10 cellular contexts compared by ENCODE assay signal in the genomic region with DNA sequence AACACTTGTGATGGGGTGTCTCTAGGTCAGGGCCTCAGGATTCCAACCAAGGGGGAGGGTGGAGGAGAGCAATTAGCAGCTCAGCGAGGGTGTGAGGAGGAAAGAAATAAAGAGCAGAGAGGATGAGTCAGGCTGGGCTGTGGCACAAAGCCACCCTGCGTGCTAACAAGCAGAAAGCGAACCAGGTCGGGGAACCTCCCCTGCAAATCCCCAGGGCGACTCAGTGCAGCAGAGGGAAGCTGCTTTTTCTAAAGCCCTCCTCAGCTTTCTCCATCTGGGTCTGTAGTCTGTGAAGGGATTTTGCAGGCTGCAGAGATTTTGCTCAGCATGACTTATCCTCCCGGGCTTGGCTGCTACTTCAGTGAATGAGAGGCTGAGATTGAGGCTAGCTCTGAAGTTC. TPM values are rescaled to one million over a fixed set of nuclear protein-coding genes. Genes with fewer than 3 reads are reported as not detected.
A peak's percentile ranks its signal among the peaks of the same experiment; 100 is the strongest.
DNase-seq lines count a peak whose midpoint lies in the region; ATAC-seq and TF ChIP-seq lines count a peak whose summit lies in the region.
"Had no signal": no experiment of that assay in that cellular context is flagged by ENCODE, and none has a peak within 500 bp of the region (broad histone marks: within the 10 kb centered on the region; RNA-seq: fewer than 3 reads in every experiment).

No MANE protein-coding gene starts in this region.

- H3K27ac Mint-ChIP-seq in stimulated activated effector memory CD8-positive, alpha-beta T cell treated with anti-CD3 and anti-CD28 coated beads, Interleukin-12 subunit alpha, Interleukin-12 subunit beta, amount 100 ng/mL, for 72 hours: no peak overlapping the region
- no peak overlapping the region for H3K27ac Mint-ChIP-seq in stimulated activated naive CD8-positive, alpha-beta T cell treated with anti-CD3 and anti-CD28 coated beads, Interleukin-15, amount 100 ng/mL, for 72 hours

- no peaks in the 10 kb centered on the region for H3K36me3 Mint-ChIP-seq in stimulated activated effector memory CD8-positive, alpha-beta T cell treated with anti-CD3 and anti-CD28 coated beads, Interleukin-12 subunit alpha, Interleukin-12 subunit beta, amount 100 ng/mL, for 72 hours

- H3K4me3 Mint-ChIP-seq in stimulated activated effector memory CD8-positive, alpha-beta T cell treated with anti-CD3 and anti-CD28 coated beads, Interleukin-12 subunit alpha, Interleukin-12 subunit beta, amount 100 ng/mL, for 72 hours: no peak overlapping the region
- no peak overlapping the region for H3K4me3 Mint-ChIP-seq in stimulated activated naive CD8-positive, alpha-beta T cell treated with anti-CD3 and anti-CD28 coated beads, Interleukin-15, amount 100 ng/mL, for 72 hours

- peaks cover 50% of the 10 kb centered on the region for H3K27me3 Mint-ChIP-seq in stimulated activated naive CD8-positive, alpha-beta T cell treated with anti-CD3 and anti-CD28 coated beads, Interleukin-15, amount 100 ng/mL, for 72 hours

- no peak for TF ChIP-seq CTCF in fibroblast of the aortic adventitia (IDR thresholded peaks at IDR 0.05; ENCODE audit: insufficient read depth, low read length)

- no peak overlapping the region for H3K4me3 ChIP-seq in fibroblast of the aortic adventitia (ENCODE audit: low read depth, low read length)
- H3K4me3 ChIP-seq: lung had no signal

- H3K9me3 Mint-ChIP-seq in stimulated activated effector memory CD8-positive, alpha-beta T cell treated with anti-CD3 and anti-CD28 coated beads, Interleukin-12 subunit alpha, Interleukin-12 subunit beta, amount 100 ng/mL, for 72 hours: no peaks in the 10 kb centered on the region
- H3K9me3 Mint-ChIP-seq in stimulated activated naive CD8-positive, alpha-beta T cell treated with anti-CD3 and anti-CD28 coated beads, Interleukin-15, amount 100 ng/mL, for 72 hours: no peaks in the 10 kb centered on the region

- ATAC-seq in GM21619 (IDR thresholded peaks at IDR 0.05; ENCODE audit: unreplicated experiment) (peak; percentile 67), GM18517 (IDR thresholded peaks at IDR 0.05; ENCODE audit: unreplicated experiment) (no peak), HG02678 (IDR thresholded peaks at IDR 0.05; ENCODE audit: unreplicated experiment) (no peak)
- ATAC-seq in stimulated activated effector memory CD8-positive, alpha-beta T cell treated with anti-CD3 and anti-CD28 coated beads, Interleukin-12 subunit alpha, Interleukin-12 subunit beta, amount 100 ng/mL, for 72 hours: peak; percentile 36
- ATAC-seq in stimulated activated naive CD8-positive, alpha-beta T cell treated with anti-CD3 and anti-CD28 coated beads, Interleukin-15, amount 100 ng/mL, for 72 hours: no peak
- ATAC-seq: HepG2 had no signal

- peaks cover 8% of the 10 kb centered on the region for H3K4me1 Mint-ChIP-seq in stimulated activated effector memory CD8-positive, alpha-beta T cell treated with anti-CD3 and anti-CD28 coated beads, Interleukin-12 subunit alpha, Interleukin-12 subunit beta, amount 100 ng/mL, for 72 hours
- no peaks in the 10 kb centered on the region for H3K4me1 Mint-ChIP-seq in stimulated activated naive CD8-positive, alpha-beta T cell treated with anti-CD3 and anti-CD28 coated beads, Interleukin-15, amount 100 ng/mL, for 72 hours

- DNase-seq in NOMO-1 (lab: John Stamatoyannopoulos, UW; ENCODE audit: unreplicated experiment in 2 of 2): peak; percentile 19 to 43
- peak; percentile 56 for DNase-seq in fibroblast of the aortic adventitia (ENCODE audit: low read depth)
- no peak for DNase-seq in stimulated activated effector memory CD8-positive, alpha-beta T cell treated with anti-CD3 and anti-CD28 coated beads, Interleukin-12 subunit alpha, Interleukin-12 subunit beta, amount 100 ng/mL, for 72 hours (ENCODE audit: low spot score in 2 of 2)
- DNase-seq in stimulated activated naive CD8-positive, alpha-beta T cell treated with anti-CD3 and anti-CD28 coated beads, Interleukin-15, amount 100 ng/mL, for 72 hours: no peak
- DNase-seq: T1000 had no signal

RNA-seq across cellular contexts. Expression of a gene that starts 6.6 kb away (rescaled TPM):
- not detected in 2 replicates for total RNA-seq in fibroblast of the aortic adventitia (ENCODE audit: low replicate concordance)
- total RNA-seq: HepG2, lung had no signal

RNA-seq across cellular contexts. Expression of a gene that starts 28.0 kb away (rescaled TPM):
- 24.8 and 26.9 TPM in 2 replicates for total RNA-seq in fibroblast of the aortic adventitia (ENCODE audit: low replicate concordance)

RNA-seq across cellular contexts. Expression of a gene that starts 56.6 kb away (rescaled TPM):
- total RNA-seq in fibroblast of the aortic adventitia (ENCODE audit: low replicate concordance): not detected in 2 replicates
- total RNA-seq: HepG2 had no signal

Comparison
In these comparisons a context has a peak if more than half of its experiments do, and no peak if none do; other contexts are left out.
1. ATAC-seq: peak in GM21619 (single experiment) and stimulated activated effector memory CD8-positive, alpha-beta T cell treated with anti-CD3 and anti-CD28 coated beads, Interleukin-12 subunit alpha, Interleukin-12 subunit beta, amount 100 ng/mL, for 72 hours (single experiment); none in stimulated activated naive CD8-positive, alpha-beta T cell treated with anti-CD3 and anti-CD28 coated beads, Interleukin-15, amount 100 ng/mL, for 72 hours (single experiment), GM18517 (single experiment) and HG02678 (single experiment).
2. DNase-seq: peak in NOMO-1 (2 of 2) and fibroblast of the aortic adventitia (single experiment); none in stimulated activated effector memory CD8-positive, alpha-beta T cell treated with anti-CD3 and anti-CD28 coated beads, Interleukin-12 subunit alpha, Interleukin-12 subunit beta, amount 100 ng/mL, for 72 hours (0 of 2) and stimulated activated naive CD8-positive, alpha-beta T cell treated with anti-CD3 and anti-CD28 coated beads, Interleukin-15, amount 100 ng/mL, for 72 hours (0 of 2).